In the genomic region with DNA sequence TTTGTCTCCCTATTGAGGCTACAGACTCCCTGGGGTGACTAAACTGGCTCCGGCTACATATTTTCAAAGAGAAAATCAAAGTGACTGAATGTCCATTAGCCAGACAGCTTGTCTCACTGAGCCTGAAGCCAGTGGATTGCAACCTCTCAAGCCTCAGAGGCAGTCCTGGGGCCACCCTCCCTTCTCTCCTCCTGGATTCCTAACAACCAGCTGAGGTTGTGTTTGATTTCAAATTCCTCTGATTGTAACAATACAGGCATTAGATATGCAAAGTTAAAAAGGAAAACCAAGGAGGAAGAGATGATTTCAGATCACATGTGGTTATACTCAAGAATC, we compare ENCODE assay signal across 21 cellular contexts.
DNase-seq lines count a peak whose midpoint lies in the region; ATAC-seq and TF ChIP-seq lines count a peak whose summit lies in the region.
"Had no signal": no experiment of that assay in that cellular context is flagged by ENCODE, and none has a peak within 500 bp of the region (broad histone marks: within the 10 kb centered on the region; RNA-seq: fewer than 3 reads in every experiment).

No MANE protein-coding gene starts in this region.

- H3K36me3 ChIP-seq in upper lobe of right lung: no peaks in the 10 kb centered on the region
- no peaks in the 10 kb centered on the region for H3K36me3 ChIP-seq in thyroid gland
- H3K36me3 ChIP-seq: colonic mucosa, upper lobe of left lung had no signal

- no peak overlapping the region for H3K27ac Mint-ChIP-seq in stimulated activated naive CD8-positive, alpha-beta T cell treated with anti-CD3 and anti-CD28 coated beads, Interleukin-15, amount 100 ng/mL, for 72 hours
- H3K27ac Mint-ChIP-seq: activated CD4-positive, alpha-beta T cell treated with anti-CD3 and anti-CD28 coated beads for 36 hours; CD8-positive, alpha-beta memory T cell; stimulated activated naive B cell treated with anti-CD40 and anti-IgM and Interleukin-4, amounts not matched to agents 10 μg/mL and 1 μg/mL and 100 μg/mL, for 72 hours; T-helper 2 cell treated with Interferon-gamma antibody and Interleukin-4, amounts not matched to agents 5 μg/mL and 100 μg/mL, for 36 hours had no signal

- intact Hi-C loops in upper lobe of right lung (cut with DNase I): no loop called here
- intact Hi-C loops in thyroid gland (cut with DNase I): loop anchor here (10.0 kb wide), 1 partner anchor 55 kb away; no protein-coding TSS in a partner anchor

- ATAC-seq in left lobe of liver (peak; percentile 44), upper lobe of right lung (peak; percentile 47), HG03439 (IDR thresholded peaks at IDR 0.05; ENCODE audit: unreplicated experiment) (no peak)
- ATAC-seq in stimulated activated naive CD8-positive, alpha-beta T cell treated with anti-CD3 and anti-CD28 coated beads, Interleukin-15, amount 100 ng/mL, for 72 hours: no peak
- ATAC-seq: activated CD4-positive, alpha-beta T cell treated with anti-CD3 and anti-CD28 coated beads for 36 hours; stimulated activated naive B cell treated with anti-CD40 and anti-IgM and Interleukin-4, amounts not matched to agents 10 μg/mL and 1 μg/mL and 100 μg/mL, for 72 hours had no signal

- H3K27me3 ChIP-seq in upper lobe of right lung: no peaks in the 10 kb centered on the region
- no peaks in the 10 kb centered on the region for H3K27me3 ChIP-seq in thyroid gland
- H3K27me3 ChIP-seq: colonic mucosa, upper lobe of left lung had no signal

- TF ChIP-seq POLR2A in thyroid gland (IDR thresholded peaks at IDR 0.05): no peak

- TF ChIP-seq CTCF in upper lobe of right lung (IDR thresholded peaks at IDR 0.05) (no peak), thyroid gland (IDR thresholded peaks at IDR 0.05) (no peak)

- H3K4me1 Mint-ChIP-seq in stimulated activated naive CD8-positive, alpha-beta T cell treated with anti-CD3 and anti-CD28 coated beads, Interleukin-15, amount 100 ng/mL, for 72 hours: no peaks in the 10 kb centered on the region
- H3K4me1 Mint-ChIP-seq: activated CD4-positive, alpha-beta T cell treated with anti-CD3 and anti-CD28 coated beads for 36 hours; CD8-positive, alpha-beta memory T cell; stimulated activated naive B cell treated with anti-CD40 and anti-IgM and Interleukin-4, amounts not matched to agents 10 μg/mL and 1 μg/mL and 100 μg/mL, for 72 hours had no signal

- no peaks in the 10 kb centered on the region for H3K9me3 ChIP-seq in upper lobe of right lung
- H3K9me3 ChIP-seq in thyroid gland: no peaks in the 10 kb centered on the region
- H3K9me3 ChIP-seq: A549, colonic mucosa, upper lobe of left lung had no signal

- WGBS in thyroid gland, 2 donors: 67 to 73% methylated on average over 1 of the region's 1 CpG

- H3K4me3 Mint-ChIP-seq in stimulated activated naive CD8-positive, alpha-beta T cell treated with anti-CD3 and anti-CD28 coated beads, Interleukin-15, amount 100 ng/mL, for 72 hours: no peak overlapping the region
- H3K4me3 Mint-ChIP-seq: activated CD4-positive, alpha-beta T cell treated with anti-CD3 and anti-CD28 coated beads for 36 hours; CD8-positive, alpha-beta memory T cell; stimulated activated naive B cell treated with anti-CD40 and anti-IgM and Interleukin-4, amounts not matched to agents 10 μg/mL and 1 μg/mL and 100 μg/mL, for 72 hours; T-helper 2 cell treated with Interferon-gamma antibody and Interleukin-4, amounts not matched to agents 5 μg/mL and 100 μg/mL, for 36 hours had no signal

- peaks cover 16% of the 10 kb centered on the region for H3K27me3 Mint-ChIP-seq in stimulated activated naive CD8-positive, alpha-beta T cell treated with anti-CD3 and anti-CD28 coated beads, Interleukin-15, amount 100 ng/mL, for 72 hours

- H3K27ac ChIP-seq in upper lobe of right lung: no peak overlapping the region
- H3K27ac ChIP-seq in thyroid gland: no peak overlapping the region
- H3K27ac ChIP-seq: A549, colonic mucosa, epithelial cell of prostate had no signal

- peak; percentile 1 for DNase-seq in NCI-H82 (lab: John Stamatoyannopoulos, UW)
- DNase-seq in NCI-H82 treated with DMSO at 0.1 percent for 48 hours (lab: John Stamatoyannopoulos, UW; ENCODE audit: unreplicated experiment): no peak
- peak; percentile 14 for DNase-seq in astrocyte of the hippocampus (ENCODE audit: low read depth, low spot score)
- no peak for DNase-seq in left lobe of liver (ENCODE audit: low spot score)
- no peak for DNase-seq in upper lobe of right lung
- no peak for DNase-seq in thyroid gland
- no peak for DNase-seq in stimulated activated naive CD8-positive, alpha-beta T cell treated with anti-CD3 and anti-CD28 coated beads, Interleukin-15, amount 100 ng/mL, for 72 hours
- DNase-seq: activated CD4-positive, alpha-beta T cell treated with anti-CD3 and anti-CD28 coated beads for 36 hours; activated CD8-positive, alpha-beta memory T cell treated with anti-CD3 and anti-CD28 coated beads, Interleukin-2, amount 50 U/mL, for 4 hours; activated naive CD4-positive, alpha-beta T cell; CD8-positive, alpha-beta memory T cell; colonic mucosa; hypothalamus; posterior cingulate gyrus; SIG-M5; stimulated activated naive B cell treated with anti-CD40 and anti-IgM and Interleukin-4, amounts not matched to agents 10 μg/mL and 1 μg/mL and 100 μg/mL, for 72 hours; upper lobe of left lung had no signal

- peaks cover 5% of the 10 kb centered on the region for H3K4me1 ChIP-seq in upper lobe of right lung
- no peaks in the 10 kb centered on the region for H3K4me1 ChIP-seq in thyroid gland
- H3K4me1 ChIP-seq: A549, colonic mucosa, upper lobe of left lung had no signal

- H3K9me3 Mint-ChIP-seq in stimulated activated naive CD8-positive, alpha-beta T cell treated with anti-CD3 and anti-CD28 coated beads, Interleukin-15, amount 100 ng/mL, for 72 hours: no peaks in the 10 kb centered on the region
- H3K9me3 Mint-ChIP-seq: stimulated activated naive B cell treated with anti-CD40 and anti-IgM and Interleukin-4, amounts not matched to agents 10 μg/mL and 1 μg/mL and 100 μg/mL, for 72 hours; T-helper 2 cell treated with Interferon-gamma antibody and Interleukin-4, amounts not matched to agents 5 μg/mL and 100 μg/mL, for 36 hours had no signal

- H3K4me3 ChIP-seq in upper lobe of right lung (no peak overlapping the region), thyroid gland (replicated peaks in 1 of 3) (no peak overlapping the region)
- H3K4me3 ChIP-seq: A549, colonic mucosa, upper lobe of left lung had no signal

Comparison
In these comparisons a context has a peak if more than half of its experiments do, and no peak if none do; other contexts are left out.
1. DNase-seq: peak in NCI-H82 (single experiment) and astrocyte of the hippocampus (single experiment); none in NCI-H82 treated with DMSO at 0.1 percent for 48 hours (single experiment), left lobe of liver (single experiment), upper lobe of right lung (single experiment), thyroid gland (0 of 2) and stimulated activated naive CD8-positive, alpha-beta T cell treated with anti-CD3 and anti-CD28 coated beads, Interleukin-15, amount 100 ng/mL, for 72 hours (0 of 2).
2. ATAC-seq: peak in left lobe of liver (single experiment) and upper lobe of right lung (single experiment); none in HG03439 (single experiment) and stimulated activated naive CD8-positive, alpha-beta T cell treated with anti-CD3 and anti-CD28 coated beads, Interleukin-15, amount 100 ng/mL, for 72 hours (single experiment).